ENCODE assay signal across 1 cellular context in the genomic region with DNA sequence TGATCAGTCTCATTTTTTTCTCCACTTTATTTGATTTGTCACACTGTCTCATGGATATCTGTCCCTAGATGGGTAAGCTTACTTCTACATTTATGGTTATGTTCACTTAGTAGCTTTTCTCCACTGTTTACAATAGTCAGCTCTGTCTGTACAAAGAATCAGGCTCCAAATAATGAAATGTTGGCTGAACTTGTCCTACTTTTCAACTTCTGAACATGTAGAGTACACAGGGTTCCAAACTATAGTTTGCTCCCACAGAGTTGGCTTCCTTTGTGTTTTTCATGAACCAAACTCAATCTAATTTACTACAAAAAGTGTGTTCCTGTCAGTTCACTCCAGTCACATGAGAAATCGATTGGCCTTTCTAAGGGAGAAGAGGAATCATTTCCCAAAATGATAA.
TF ChIP-seq lines count a peak whose summit lies in the region.

No MANE protein-coding gene starts in this region.

TF ChIP-seq in SK-N-SH treated with all-trans-retinoic acid at 6 μM for 48 hours, 23 proteins besides CTCF, POLR2A, EP300 and RAD21 (continued from another document):
- TF ChIP-seq, protein P1, sequence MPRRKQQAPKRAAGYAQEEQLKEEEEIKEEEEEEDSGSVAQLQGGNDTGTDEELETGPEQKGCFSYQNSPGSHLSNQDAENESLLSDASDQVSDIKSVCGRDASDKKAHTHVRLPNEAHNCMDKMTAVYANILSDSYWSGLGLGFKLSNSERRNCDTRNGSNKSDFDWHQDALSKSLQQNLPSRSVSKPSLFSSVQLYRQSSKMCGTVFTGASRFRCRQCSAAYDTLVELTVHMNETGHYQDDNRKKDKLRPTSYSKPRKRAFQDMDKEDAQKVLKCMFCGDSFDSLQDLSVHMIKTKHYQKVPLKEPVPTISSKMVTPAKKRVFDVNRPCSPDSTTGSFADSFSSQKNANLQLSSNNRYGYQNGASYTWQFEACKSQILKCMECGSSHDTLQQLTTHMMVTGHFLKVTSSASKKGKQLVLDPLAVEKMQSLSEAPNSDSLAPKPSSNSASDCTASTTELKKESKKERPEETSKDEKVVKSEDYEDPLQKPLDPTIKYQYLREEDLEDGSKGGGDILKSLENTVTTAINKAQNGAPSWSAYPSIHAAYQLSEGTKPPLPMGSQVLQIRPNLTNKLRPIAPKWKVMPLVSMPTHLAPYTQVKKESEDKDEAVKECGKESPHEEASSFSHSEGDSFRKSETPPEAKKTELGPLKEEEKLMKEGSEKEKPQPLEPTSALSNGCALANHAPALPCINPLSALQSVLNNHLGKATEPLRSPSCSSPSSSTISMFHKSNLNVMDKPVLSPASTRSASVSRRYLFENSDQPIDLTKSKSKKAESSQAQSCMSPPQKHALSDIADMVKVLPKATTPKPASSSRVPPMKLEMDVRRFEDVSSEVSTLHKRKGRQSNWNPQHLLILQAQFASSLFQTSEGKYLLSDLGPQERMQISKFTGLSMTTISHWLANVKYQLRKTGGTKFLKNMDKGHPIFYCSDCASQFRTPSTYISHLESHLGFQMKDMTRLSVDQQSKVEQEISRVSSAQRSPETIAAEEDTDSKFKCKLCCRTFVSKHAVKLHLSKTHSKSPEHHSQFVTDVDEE (CRISPR knock-in tag; IDR thresholded peaks at IDR 0.05) = no peak
- no peak for TF ChIP-seq GLIS3 (CRISPR knock-in tag; IDR thresholded peaks at IDR 0.05)
- no peak for TF ChIP-seq OSR1 (CRISPR knock-in tag; IDR thresholded peaks at IDR 0.05)
- TF ChIP-seq, protein P2, sequence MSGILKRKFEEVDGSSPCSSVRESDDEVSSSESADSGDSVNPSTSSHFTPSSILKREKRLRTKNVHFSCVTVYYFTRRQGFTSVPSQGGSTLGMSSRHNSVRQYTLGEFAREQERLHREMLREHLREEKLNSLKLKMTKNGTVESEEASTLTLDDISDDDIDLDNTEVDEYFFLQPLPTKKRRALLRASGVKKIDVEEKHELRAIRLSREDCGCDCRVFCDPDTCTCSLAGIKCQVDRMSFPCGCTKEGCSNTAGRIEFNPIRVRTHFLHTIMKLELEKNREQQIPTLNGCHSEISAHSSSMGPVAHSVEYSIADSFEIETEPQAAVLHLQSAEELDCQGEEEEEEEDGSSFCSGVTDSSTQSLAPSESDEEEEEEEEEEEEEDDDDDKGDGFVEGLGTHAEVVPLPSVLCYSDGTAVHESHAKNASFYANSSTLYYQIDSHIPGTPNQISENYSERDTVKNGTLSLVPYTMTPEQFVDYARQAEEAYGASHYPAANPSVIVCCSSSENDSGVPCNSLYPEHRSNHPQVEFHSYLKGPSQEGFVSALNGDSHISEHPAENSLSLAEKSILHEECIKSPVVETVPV (CRISPR knock-in tag; IDR thresholded peaks at IDR 0.05) = no peak
- no peak for TF ChIP-seq TOX (CRISPR knock-in tag; IDR thresholded peaks at IDR 0.05; ENCODE audit: borderline replicate concordance)
- TF ChIP-seq SNAI2 (CRISPR knock-in tag; IDR thresholded peaks at IDR 0.05) = no peak
